ENCODE assay signal across 8 cellular contexts in genomic region chr19:44164327-44164672, GRCh38. TPM values are rescaled to one million over a fixed set of nuclear protein-coding genes. Genes with fewer than 3 reads are reported as not detected.
A peak's percentile ranks its signal among the peaks of the same experiment; 100 is the strongest.
DNase-seq lines count a peak whose midpoint lies in the region; ATAC-seq and TF ChIP-seq lines count a peak whose summit lies in the region.

No MANE protein-coding gene starts in this region.

- WGBS in tibial nerve, 2 donors = 63 to 71% methylated on average over 3 of the region's 3 CpGs

- H3K9me3 ChIP-seq in tibial nerve = peaks cover 0 to 79% (median 22%) of the 10 kb centered on the region in 4 donors

- peak overlapping the region; percentile 20 to 83 (median 66) for H3K4me3 ChIP-seq in tibial nerve

- peak overlapping the region; percentile 98 for H3K4me3 Mint-ChIP-seq in activated T-cell treated with anti-CD3 and anti-CD28 coated beads, Interleukin-2, amount 50 U/mL, for 4 hours
- peak overlapping the region; percentile 85 for H3K4me3 Mint-ChIP-seq in activated T-helper 2 cell treated with anti-CD3 and anti-CD28 coated beads, Interferon-gamma antibody, Interleukin-2, Interleukin-4, amounts not matched to agents 10 μg/mL and 5 μg/mL and 100 μg/mL, durations not matched to agents 14 hours and 24 hours and 36 hours (ENCODE audit: low read depth)

- intact Hi-C loops in activated T-helper 2 cell treated with anti-CD3 and anti-CD28 coated beads, Interferon-gamma antibody, Interleukin-2, Interleukin-4, amounts not matched to agents 10 μg/mL and 5 μg/mL and 100 μg/mL, durations not matched to agents 14 hours and 24 hours and 36 hours (cut with micrococcal nuclease) = loop anchor here (1.0 to 10.0 kb wide), 3 partner anchors 23 to 159 kb away; partner anchors contain the start of genes ZNF230 and ZNF234

- peaks cover 0 to 22% (median 12%) of the 10 kb centered on the region in 4 donors for H3K4me1 ChIP-seq in tibial nerve

- H3K4me1 Mint-ChIP-seq in activated T-cell treated with anti-CD3 and anti-CD28 coated beads, Interleukin-2, amount 50 U/mL, for 4 hours (ENCODE audit: low read depth) = peaks cover 31% of the 10 kb centered on the region
- peaks cover 22% of the 10 kb centered on the region for H3K4me1 Mint-ChIP-seq in activated T-helper 2 cell treated with anti-CD3 and anti-CD28 coated beads, Interferon-gamma antibody, Interleukin-2, Interleukin-4, amounts not matched to agents 10 μg/mL and 5 μg/mL and 100 μg/mL, durations not matched to agents 14 hours and 24 hours and 36 hours (ENCODE audit: low read depth)

- H3K36me3 ChIP-seq in tibial nerve = peaks cover 0 to 36% (median 0%) of the 10 kb centered on the region in 3 donors

- no peak for DNase-seq in activated T-cell treated with anti-CD3 and anti-CD28 coated beads, Interleukin-2, amount 50 U/mL, for 4 hours
- no peak for DNase-seq in activated T-cell treated with anti-CD3 and anti-CD28 coated beads, Interleukin-2, amount 50 U/mL, for 1 hour
- no peak for DNase-seq in activated T-helper 2 cell treated with anti-CD3 and anti-CD28 coated beads, Interferon-gamma antibody, Interleukin-2, Interleukin-4, amounts not matched to agents 10 μg/mL and 5 μg/mL and 100 μg/mL, durations not matched to agents 14 hours and 24 hours and 36 hours (ENCODE audit: low spot score)
- no peak for DNase-seq in tibial nerve (ENCODE audit: low spot score in 2 of 2)
- no peak for DNase-seq in HuH-7.5 (ENCODE audit: low spot score)
- DNase-seq in AML-193 (lab: John Stamatoyannopoulos, UW) = no peak

- no peak for TF ChIP-seq EP300 in tibial nerve (IDR thresholded peaks at IDR 0.05)

- TF ChIP-seq CTCF in tibial nerve (IDR thresholded peaks at IDR 0.05) = no peak

- H3K27ac ChIP-seq in layer of hippocampus (ENCODE audit: low read depth, low read length) = peak overlapping the region; percentile 47
- peak overlapping the region in 3 of 4 donors; percentile 17 to 95 (median 90) for H3K27ac ChIP-seq in tibial nerve

- peaks cover 46% of the 10 kb centered on the region for H3K9me3 Mint-ChIP-seq in activated T-cell treated with anti-CD3 and anti-CD28 coated beads, Interleukin-2, amount 50 U/mL, for 4 hours
- peaks cover 71% of the 10 kb centered on the region for H3K9me3 Mint-ChIP-seq in activated T-helper 2 cell treated with anti-CD3 and anti-CD28 coated beads, Interferon-gamma antibody, Interleukin-2, Interleukin-4, amounts not matched to agents 10 μg/mL and 5 μg/mL and 100 μg/mL, durations not matched to agents 14 hours and 24 hours and 36 hours

- H3K27ac Mint-ChIP-seq in activated T-helper 2 cell treated with anti-CD3 and anti-CD28 coated beads, Interferon-gamma antibody, Interleukin-2, Interleukin-4, amounts not matched to agents 10 μg/mL and 5 μg/mL and 100 μg/mL, durations not matched to agents 14 hours and 24 hours and 36 hours = peak overlapping the region; percentile 80

- no peak for ATAC-seq in activated T-cell treated with anti-CD3 and anti-CD28 coated beads, Interleukin-2, amount 50 U/mL, for 4 hours
- ATAC-seq in GM21576 (IDR thresholded peaks at IDR 0.05; ENCODE audit: unreplicated experiment) = no peak

- no peaks in the 10 kb centered on the region for H3K27me3 Mint-ChIP-seq in activated T-cell treated with anti-CD3 and anti-CD28 coated beads, Interleukin-2, amount 50 U/mL, for 4 hours (ENCODE audit: low read depth)
- H3K27me3 Mint-ChIP-seq in activated T-helper 2 cell treated with anti-CD3 and anti-CD28 coated beads, Interferon-gamma antibody, Interleukin-2, Interleukin-4, amounts not matched to agents 10 μg/mL and 5 μg/mL and 100 μg/mL, durations not matched to agents 14 hours and 24 hours and 36 hours (ENCODE audit: low read depth) = no peaks in the 10 kb centered on the region

- H3K27me3 ChIP-seq in layer of hippocampus (ENCODE audit: control insufficient read depth, insufficient read depth, low read length) (no peaks in the 10 kb centered on the region), tibial nerve (no peaks in the 10 kb centered on the region)

- H3K36me3 Mint-ChIP-seq in activated T-cell treated with anti-CD3 and anti-CD28 coated beads, Interleukin-2, amount 50 U/mL, for 4 hours (ENCODE audit: insufficient read depth) = peaks cover 28% of the 10 kb centered on the region
- peaks cover 51% of the 10 kb centered on the region for H3K36me3 Mint-ChIP-seq in activated T-helper 2 cell treated with anti-CD3 and anti-CD28 coated beads, Interferon-gamma antibody, Interleukin-2, Interleukin-4, amounts not matched to agents 10 μg/mL and 5 μg/mL and 100 μg/mL, durations not matched to agents 14 hours and 24 hours and 36 hours (ENCODE audit: low read depth)

- TF ChIP-seq POLR2A in tibial nerve (IDR thresholded peaks at IDR 0.05) = no peak

RNA-seq across cellular contexts. Expression of gene ZNF226, which starts 0.6 kb away (rescaled TPM):
- 1 to 10 TPM; 5.2 to 9.7 (median 5.7) TPM for total RNA-seq in activated T-cell treated with anti-CD3 and anti-CD28 coated beads, Interleukin-2, amount 50 U/mL, for 4 hours
- 6.6 and 9.8 TPM in 2 replicates for total RNA-seq in activated T-helper 2 cell treated with anti-CD3 and anti-CD28 coated beads, Interferon-gamma antibody, Interleukin-2, Interleukin-4, amounts not matched to agents 10 μg/mL and 5 μg/mL and 100 μg/mL, durations not matched to agents 14 hours and 24 hours and 36 hours
- 10 to 100 TPM; 18.0 to 29.1 (median 23.3) TPM for total RNA-seq in tibial nerve

RNA-seq across cellular contexts. Expression of gene ZNF234, which starts 22.9 kb away (rescaled TPM):
- 1 to 10 TPM; 3.5 to 5.3 (median 5.2) TPM for total RNA-seq in activated T-cell treated with anti-CD3 and anti-CD28 coated beads, Interleukin-2, amount 50 U/mL, for 4 hours
- total RNA-seq in activated T-helper 2 cell treated with anti-CD3 and anti-CD28 coated beads, Interferon-gamma antibody, Interleukin-2, Interleukin-4, amounts not matched to agents 10 μg/mL and 5 μg/mL and 100 μg/mL, durations not matched to agents 14 hours and 24 hours and 36 hours = 10.3 and 11.6 TPM in 2 replicates
- 1 to 10 TPM; 6.9 to 7.9 (median 7.1) TPM for total RNA-seq in tibial nerve

RNA-seq across cellular contexts. Expression of gene ZNF227, which starts 48.0 kb away (rescaled TPM):
- total RNA-seq in activated T-cell treated with anti-CD3 and anti-CD28 coated beads, Interleukin-2, amount 50 U/mL, for 4 hours = 10 to 100 TPM; 12.5 to 15.3 (median 12.8) TPM
- total RNA-seq in activated T-helper 2 cell treated with anti-CD3 and anti-CD28 coated beads, Interferon-gamma antibody, Interleukin-2, Interleukin-4, amounts not matched to agents 10 μg/mL and 5 μg/mL and 100 μg/mL, durations not matched to agents 14 hours and 24 hours and 36 hours = 17.6 and 17.7 TPM in 2 replicates
- 10 to 100 TPM in 3 of 4 donors, 1 to 10 TPM in 1; 8.1 to 22.0 (median 14.3) TPM for total RNA-seq in tibial nerve

RNA-seq across cellular contexts. Expression of gene ZNF225, which starts 51.1 kb away (rescaled TPM):
- total RNA-seq in activated T-cell treated with anti-CD3 and anti-CD28 coated beads, Interleukin-2, amount 50 U/mL, for 4 hours = 1 to 10 TPM; 1.2 to 2.4 (median 1.4) TPM
- 3.5 and 3.6 TPM in 2 replicates for total RNA-seq in activated T-helper 2 cell treated with anti-CD3 and anti-CD28 coated beads, Interferon-gamma antibody, Interleukin-2, Interleukin-4, amounts not matched to agents 10 μg/mL and 5 μg/mL and 100 μg/mL, durations not matched to agents 14 hours and 24 hours and 36 hours
- total RNA-seq in tibial nerve = 10 to 100 TPM in 1 of 4 donors, 1 to 10 TPM in 3; 1.8 to 10.1 (median 4.6) TPM
